In the genomic region with DNA sequence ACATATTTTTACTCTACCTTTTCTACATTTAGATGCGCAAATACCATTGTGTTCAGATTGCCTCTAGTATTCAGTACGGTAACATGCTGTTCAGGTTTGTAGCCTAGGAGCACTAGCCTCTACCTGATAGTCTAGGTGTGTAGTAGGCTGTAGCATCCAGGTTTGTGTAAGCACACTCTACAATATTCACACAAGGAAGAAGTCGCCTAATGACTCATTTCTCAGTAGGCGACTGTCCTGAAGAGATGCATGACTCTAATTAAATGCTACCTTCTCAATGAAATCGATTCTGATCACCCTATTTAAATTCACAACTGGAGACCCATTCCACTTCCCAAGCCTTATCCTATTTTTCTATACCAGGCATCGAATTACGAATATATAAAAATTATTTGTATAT, we compare ENCODE assay signal across 8 cellular contexts. TPM values are rescaled to one million over a fixed set of nuclear protein-coding genes. Genes with fewer than 3 reads are reported as not detected.
DNase-seq lines count a peak whose midpoint lies in the region; TF ChIP-seq lines count a peak whose summit lies in the region.

No MANE protein-coding gene starts in this region.

- no peak overlapping the region for H3K23ac ChIP-seq in trophoblast cell (ENCODE audit: low read length)

- H4K8ac ChIP-seq in trophoblast cell (ENCODE audit: low read depth, low read length): no peak overlapping the region

- H3K4ac ChIP-seq in trophoblast cell (ENCODE audit: low read depth, low read length): peak overlapping the region; percentile 76

- H3K27me3 ChIP-seq in endodermal cell (ENCODE audit: control insufficient read depth, insufficient read depth, low read length, poor library complexity, severe bottlenecking): no peaks in the 10 kb centered on the region
- no peaks in the 10 kb centered on the region for H3K27me3 ChIP-seq in trophoblast cell (ENCODE audit: insufficient read depth, low read length)

- DNase-seq in G401 (ENCODE audit: low spot score): peak; percentile 40
- peak; percentile 41 for DNase-seq in NCI-H748 (lab: John Stamatoyannopoulos, UW; ENCODE audit: unreplicated experiment)
- no peak for DNase-seq in endodermal cell
- no peak for DNase-seq in trophoblast cell
- DNase-seq in GDM1 (lab: John Stamatoyannopoulos, UW): no peak
- no peak for DNase-seq in nucleus accumbens (lab: John Stamatoyannopoulos, UW)
- no peak for DNase-seq in hippocampal formation (lab: John Stamatoyannopoulos, UW)
- DNase-seq in NCI-H526 (lab: John Stamatoyannopoulos, UW): no peak

- no peak overlapping the region for H3K18ac ChIP-seq in trophoblast cell (ENCODE audit: low read length)

- no peak overlapping the region for H2BK12ac ChIP-seq in trophoblast cell (ENCODE audit: low read length)

- H3K27ac Mint-ChIP-seq in endodermal cell: no peak overlapping the region

- H2BK120ac ChIP-seq in trophoblast cell (ENCODE audit: insufficient read depth, low read length, poor library complexity): no peak overlapping the region

- H4K12ac ChIP-seq in trophoblast cell (ENCODE audit: low read depth, low read length): no peak overlapping the region

- H3K4me1 Mint-ChIP-seq in endodermal cell: peaks cover 11% of the 10 kb centered on the region

- no peaks in the 10 kb centered on the region for H3K9me3 Mint-ChIP-seq in endodermal cell

- H3K4me1 ChIP-seq in endodermal cell (ENCODE audit: control insufficient read depth, insufficient read depth, low read length) (peaks cover 6% of the 10 kb centered on the region), trophoblast cell (ENCODE audit: control insufficient read depth in 1 of 2, insufficient read depth in 2 of 2, low read length in 2 of 2) (peaks cover 0 to 4% of the 10 kb centered on the region in 2 experiments)

- TF ChIP-seq CTCF in endodermal cell (conservative IDR thresholded peaks at IDR 0.05): no peak

- H3K36me3 ChIP-seq in endodermal cell (ENCODE audit: control insufficient read depth, insufficient read depth, low read length) (peaks cover 15% of the 10 kb centered on the region), trophoblast cell (ENCODE audit: control insufficient read depth in 1 of 2, insufficient read depth in 2 of 2, low read length in 2 of 2) (peaks cover 0 to 2% of the 10 kb centered on the region in 2 experiments)

- in situ Hi-C loops in G401 (cut with HindIII; ENCODE audit: low sequenced_read_pairs): no loop called here

- H2AFZ ChIP-seq in trophoblast cell (ENCODE audit: insufficient read depth, low read length, poor library complexity): no peak overlapping the region

- H3K4me2 ChIP-seq in trophoblast cell (ENCODE audit: low read length): peak overlapping the region; percentile 50

- no peaks in the 10 kb centered on the region for H3K27me3 Mint-ChIP-seq in endodermal cell (ENCODE audit: insufficient read depth)

- peaks cover 10% of the 10 kb centered on the region for H3K36me3 Mint-ChIP-seq in endodermal cell (ENCODE audit: low read depth)

- peaks cover 11% of the 10 kb centered on the region for H3K79me2 ChIP-seq in trophoblast cell (ENCODE audit: control insufficient read depth, insufficient read depth, low read length, poor library complexity)

- H3K4me3 Mint-ChIP-seq in endodermal cell: peak overlapping the region; percentile 81

- no peak overlapping the region for H2AK5ac ChIP-seq in trophoblast cell (ENCODE audit: low read length)

- H3K27ac ChIP-seq in endodermal cell (ENCODE audit: low read depth, low read length): no peak overlapping the region
- no peak overlapping the region for H3K27ac ChIP-seq in trophoblast cell (ENCODE audit: low read depth, low read length)

- H3K14ac ChIP-seq in trophoblast cell (ENCODE audit: low read length): no peak overlapping the region

- no peak overlapping the region for H2BK5ac ChIP-seq in trophoblast cell (ENCODE audit: low read depth, low read length, poor library complexity)

- H3K9ac ChIP-seq in endodermal cell (ENCODE audit: extremely low read depth, low read length, poor library complexity, severe bottlenecking) (peak overlapping the region; percentile 85), trophoblast cell (ENCODE audit: low read length) (no peak overlapping the region)

- peak overlapping the region; percentile 92 for H3K4me3 ChIP-seq in endodermal cell (ENCODE audit: low read length)
- H3K4me3 ChIP-seq in trophoblast cell (ENCODE audit: low read depth, low read length): no peak overlapping the region

- H4K91ac ChIP-seq in trophoblast cell (ENCODE audit: low read depth, low read length): no peak overlapping the region

- 61 to 65% methylated on average over 4 to 5 of the region's 7 CpGs for WGBS in endodermal cell (ENCODE audit: insufficient coverage in 1 of 2, insufficient read length in 1 of 2), 2 experiments
- no CpG with 5 or more reads among the region's 7 CpGs for WGBS in trophoblast cell (ENCODE audit: extremely low coverage, insufficient coverage, insufficient read length)

- peaks cover 10% of the 10 kb centered on the region for H3K79me1 ChIP-seq in trophoblast cell (ENCODE audit: low read length)

- no peaks in the 10 kb centered on the region for H3K9me3 ChIP-seq in endodermal cell (ENCODE audit: control insufficient read depth, low read length)
- H3K9me3 ChIP-seq in trophoblast cell (ENCODE audit: insufficient read depth, low read depth, low read length): no peaks in the 10 kb centered on the region

RNA-seq across cellular contexts. Expression of gene MCUR1, which starts 1.3 kb away (rescaled TPM):
- 28.2 and 28.8 TPM in 2 replicates for total RNA-seq in G401 (2014; rRNA removed; shearing (Covaris generic))
- 10 to 100 TPM; 33.8 to 38.6 TPM for total RNA-seq in endodermal cell
- 19.4 TPM for polyA plus RNA-seq in endodermal cell (2013, experiment 1 of 2)
- 30.3 TPM for polyA plus RNA-seq in endodermal cell (2013, experiment 2 of 2)
- polyA plus RNA-seq in trophoblast cell (2013): 23.3 and 24.2 TPM in 2 replicates

Comparison
In these comparisons a context has a peak if more than half of its experiments do, and no peak if none do; other contexts are left out.
1. DNase-seq: peak in G401 (single experiment) and NCI-H748 (single experiment); none in endodermal cell (single experiment), trophoblast cell (0 of 2), GDM1 (single experiment), nucleus accumbens (0 of 56), hippocampal formation (0 of 2) and NCI-H526 (0 of 2).